8 cellular contexts compared by ENCODE assay signal in the genomic region with DNA sequence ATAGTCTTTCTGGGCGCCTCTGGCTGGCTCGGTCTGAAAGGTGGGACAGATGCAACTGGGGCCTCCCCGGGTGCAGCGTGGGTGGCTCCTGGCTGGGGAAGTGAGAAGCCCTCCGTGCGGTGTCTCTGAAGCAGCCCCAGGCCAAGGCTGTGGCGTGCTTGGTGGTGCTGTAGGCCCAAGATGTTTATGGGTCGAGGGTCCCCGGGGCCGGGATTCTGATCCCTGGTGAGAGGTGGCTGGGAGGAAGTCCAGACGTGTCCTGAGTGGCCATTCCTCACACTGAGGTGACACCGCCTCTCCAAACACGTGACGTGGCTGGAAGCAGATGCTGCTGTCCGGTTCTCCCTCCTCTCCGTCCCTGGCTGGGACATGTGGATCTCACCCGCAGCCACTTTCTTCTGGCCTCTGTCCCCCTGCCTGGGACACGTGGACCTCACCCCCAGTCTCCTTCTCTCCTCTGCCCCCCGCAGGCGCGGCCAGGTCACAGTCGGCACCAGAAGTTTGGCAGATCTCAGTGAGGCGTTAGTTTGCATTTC. TPM values are rescaled to one million over a fixed set of nuclear protein-coding genes. Genes with fewer than 3 reads are reported as not detected.
DNase-seq lines count a peak whose midpoint lies in the region; FAIRE-seq and TF ChIP-seq lines count a peak whose summit lies in the region.

No MANE protein-coding gene starts in this region.

- H3K36me3 ChIP-seq in HAP-1 (replicated peaks) (no peaks in the 10 kb centered on the region), right atrium auricular region (no peaks in the 10 kb centered on the region), spleen (peaks cover 0 to 25% (median 0%) of the 10 kb centered on the region in 6 donors)

- H3K27me3 ChIP-seq in HAP-1 (ENCODE audit: low read depth) (no peaks in the 10 kb centered on the region), right atrium auricular region (no peaks in the 10 kb centered on the region), spleen (replicated peaks in 1 of 7) (no peaks in the 10 kb centered on the region)

- peaks cover 13% of the 10 kb centered on the region for H3K4me1 ChIP-seq in HAP-1
- H3K4me1 ChIP-seq in right atrium auricular region: peaks cover 0 to 26% of the 10 kb centered on the region in 2 donors
- peaks cover 14 to 67% (median 34%) of the 10 kb centered on the region in 6 donors for H3K4me1 ChIP-seq in spleen

- in situ Hi-C loops in HAP-1 (cut with MboI; ENCODE audit: low sequenced_read_pairs): loop anchor here (10.0 kb wide), 1 partner anchor 527 kb away; a partner anchor contains a TSS

- H3K27ac ChIP-seq in right atrium auricular region (peak overlapping the region; percentile 81 to 90), spleen (peak overlapping the region; percentile 30 to 97 (median 77))

- 5 to 11% (median 7%) methylated on average over 14 to 23 of the region's 23 CpGs for WGBS in spleen, 5 donors

- H3K4me3 ChIP-seq in HAP-1: peak overlapping the region; percentile 63
- H3K4me3 ChIP-seq in right atrium auricular region: peak overlapping the region; percentile 50 to 69
- H3K4me3 ChIP-seq in spleen: peak overlapping the region; percentile 18 to 85 (median 52)

- intact Hi-C loops in spleen (cut with DNase I; ENCODE audit: low total_unique reads): no loop called here

- FAIRE-seq in D721Med (lab: Jason Lieb, UNC): no peak

- TF ChIP-seq POLR2A in spleen (IDR thresholded peaks at IDR 0.05): no peak

- DNase-seq in NCI-H2029 treated with DMSO at 0.1 percent for 48 hours (lab: John Stamatoyannopoulos, UW) (peak; percentile 24), NCI-H2029 (lab: John Stamatoyannopoulos, UW) (no peak), HAP-1 (ENCODE audit: low spot score in 2 of 2) (peak; percentile 7 to 59), NCI-H146 (lab: John Stamatoyannopoulos, UW) (peak; percentile 52), right atrium auricular region (ENCODE audit: low spot score) (peak; percentile 72), spleen (peak; percentile 93), D721Med (ENCODE audit: insufficient read length, low spot score) (no peak)
- DNase-seq in activated T-cell treated with anti-CD3 and anti-CD28 coated beads, Interleukin-2, amount 50 U/mL, for 48 hours: peak; percentile 86 to 87

- H3K9me3 ChIP-seq in HAP-1 (no peaks in the 10 kb centered on the region), right atrium auricular region (no peaks in the 10 kb centered on the region), spleen (peaks cover 0 to 3% (median 0%) of the 10 kb centered on the region in 8 donors)

- TF ChIP-seq CTCF in right atrium auricular region (IDR thresholded peaks at IDR 0.05): peak in 1 of 2 donors; percentile 33
- TF ChIP-seq CTCF in spleen (IDR thresholded peaks at IDR 0.05 in 8 of 11, conservative IDR thresholded peaks at IDR 0.05 in 3 of 11): peak in 2 of 11 experiments; percentile 21 to 29
- no peak for TF ChIP-seq CTCF in D721Med (IDR thresholded peaks at IDR 0.05; ENCODE audit: insufficient read depth, missing control alignments)

RNA-seq across cellular contexts. Expression of a gene that starts 12.6 kb away (rescaled TPM):
- total RNA-seq in right atrium auricular region (not detected), spleen (1 to 10 TPM in 4 of 7 donors, under 1 TPM in 3; 0.34 to 2.2 (median 1.0) TPM)
- polyA plus RNA-seq in spleen: under 1 TPM; 0.39 to 0.93 (median 0.49) TPM

RNA-seq across cellular contexts. Expression of a gene that starts 23.5 kb away (rescaled TPM):
- total RNA-seq in right atrium auricular region (10 to 100 TPM in 1 of 2 donors, 1 to 10 TPM in 1; 1.0 to 17.5 TPM), spleen (1 to 10 TPM; 3.1 to 7.9 (median 5.4) TPM)
- 1 to 10 TPM; 2.7 to 7.3 (median 5.2) TPM for polyA plus RNA-seq in spleen

Comparison
In these comparisons a context has a peak if more than half of its experiments do, and no peak if none do; other contexts are left out.
1. DNase-seq: peak in NCI-H2029 treated with DMSO at 0.1 percent for 48 hours (single experiment), HAP-1 (2 of 2), NCI-H146 (single experiment), activated T-cell treated with anti-CD3 and anti-CD28 coated beads, Interleukin-2, amount 50 U/mL, for 48 hours (2 of 2), right atrium auricular region (single experiment) and spleen (single experiment); none in NCI-H2029 (single experiment) and D721Med (single experiment).
2. Peak in every context shown above with its lines, with median percentiles within 50 percentile points of each other: H3K4me3 ChIP-seq.